In genomic region chr12:123029550-123029949, GRCh38 we compare ENCODE assay signal across 18 cellular contexts.
"Had no signal": no experiment of that assay in that cellular context is flagged by ENCODE, and none has a peak within 500 bp of the region (broad histone marks: within the 10 kb centered on the region; RNA-seq: fewer than 3 reads in every experiment).

No MANE protein-coding gene starts in this region.

- H2AFZ ChIP-seq: neural progenitor cell had no signal

- H3K27ac Mint-ChIP-seq: natural killer cell, neural progenitor cell, progenitor cell of endocrine pancreas had no signal

- H3K27me3 ChIP-seq: colonic mucosa, heart left ventricle, neural progenitor cell, pancreas had no signal

- H3K4me2 ChIP-seq: neural progenitor cell, smooth muscle cell had no signal

- H3K36me3 Mint-ChIP-seq: natural killer cell had no signal

- H3K36me3 ChIP-seq: colonic mucosa, neural progenitor cell, pancreas had no signal

- DNase-seq: colonic mucosa; dermis blood vessel endothelial cell; foreskin melanocyte; heart left ventricle; hippocampal formation; kidney glomerular epithelial cell; mammary epithelial cell; natural killer cell; occipital lobe; right cardiac atrium; stimulated activated CD4-positive, alpha-beta T cell treated with anti-CD3 and anti-CD28 coated beads, Interleukin-2, amount 100 ng/mL, for 48 hours; stimulated activated naive CD4-positive, alpha-beta T cell treated with Interleukin-2 at 50 U/mL for 16 hours; trophoblast cell had no signal

- H3K9me3 ChIP-seq: colonic mucosa, heart left ventricle, pancreas had no signal

- H3K4me1 ChIP-seq: colonic mucosa, pancreas had no signal

- H3K9ac ChIP-seq: neural progenitor cell had no signal

- H3K9me3 Mint-ChIP-seq: natural killer cell, neural progenitor cell had no signal

- H3K4me3 ChIP-seq: colonic mucosa, heart left ventricle, neural progenitor cell, pancreas, smooth muscle cell had no signal

- H3K4me3 Mint-ChIP-seq: natural killer cell, neural progenitor cell had no signal

- H3K27ac ChIP-seq: colonic mucosa, heart left ventricle, neural progenitor cell, pancreas had no signal

- ATAC-seq: heart left ventricle, left lobe of liver, natural killer cell, pancreas, right cardiac atrium had no signal
